10 cellular contexts compared by ENCODE assay signal in genomic region chr11:59857444-59858434, GRCh38. TPM values are rescaled to one million over a fixed set of nuclear protein-coding genes. Genes with fewer than 3 reads are reported as not detected.
DNase-seq lines count a peak whose midpoint lies in the region; ATAC-seq and TF ChIP-seq lines count a peak whose summit lies in the region.
"Had no signal": no experiment of that assay in that cellular context is flagged by ENCODE, and none has a peak within 500 bp of the region (broad histone marks: within the 10 kb centered on the region; RNA-seq: fewer than 3 reads in every experiment).

No MANE protein-coding gene starts in this region.

- H3K79me2 ChIP-seq in neural progenitor cell (ENCODE audit: low read depth) = no peaks in the 10 kb centered on the region

- no peak overlapping the region for H3K27ac ChIP-seq in neural progenitor cell

- no peaks in the 10 kb centered on the region for H3K9me3 Mint-ChIP-seq in neural progenitor cell

- peak; percentile 6 for DNase-seq in stimulated activated CD4-positive, alpha-beta T cell treated with anti-CD3 and anti-CD28 coated beads, Interleukin-4, amount 100 ng/mL, for 24 hours
- no peak for DNase-seq in stimulated activated CD4-positive, alpha-beta T cell treated with anti-CD3 and anti-CD28 coated beads, Interleukin-12 subunit alpha, Interleukin-12 subunit beta, amount 100 ng/mL, for 4 hours
- DNase-seq in SW480 (ENCODE audit: low spot score) (peak; percentile 50), erythroblast (lab: John Stamatoyannopoulos, UW) (peak; percentile 33 to 61), neural progenitor cell (ENCODE audit: low spot score) (no peak), NCI-H345 (lab: John Stamatoyannopoulos, UW) (no peak)
- DNase-seq: amygdala, NCI-H1694 had no signal

- no peaks in the 10 kb centered on the region for H4K20me1 ChIP-seq in neural progenitor cell (ENCODE audit: low read depth)

- H3K4me3 Mint-ChIP-seq in neural progenitor cell = no peak overlapping the region

- no peak overlapping the region for H3K9ac ChIP-seq in neural progenitor cell

- no peaks in the 10 kb centered on the region for H3K36me3 Mint-ChIP-seq in neural progenitor cell

- ATAC-seq in HG03571 (IDR thresholded peaks at IDR 0.05; ENCODE audit: unreplicated experiment) = no peak
- ATAC-seq in HG02973 (IDR thresholded peaks at IDR 0.05; ENCODE audit: unreplicated experiment) = no peak

- no peaks in the 10 kb centered on the region for H3K36me3 ChIP-seq in neural progenitor cell

- H3K27me3 Mint-ChIP-seq in neural progenitor cell (ENCODE audit: insufficient read depth, low read depth) = no peaks in the 10 kb centered on the region

- H3K4me1 Mint-ChIP-seq in neural progenitor cell = no peaks in the 10 kb centered on the region

- H3K4me1 ChIP-seq in neural progenitor cell = no peaks in the 10 kb centered on the region

- H3K4me3 ChIP-seq in neural progenitor cell = no peak overlapping the region

- H3K9me3 ChIP-seq in neural progenitor cell (ENCODE audit: low read depth) = no peaks in the 10 kb centered on the region

- H3F3A ChIP-seq in neural progenitor cell (ENCODE audit: low read depth) = no peaks in the 10 kb centered on the region

- H3K27me3 ChIP-seq in neural progenitor cell = no peaks in the 10 kb centered on the region

- no peak for TF ChIP-seq CTCF in neural progenitor cell (IDR thresholded peaks at IDR 0.05)

- no peak overlapping the region for H3K27ac Mint-ChIP-seq in neural progenitor cell

- TF ChIP-seq POLR2A in erythroblast (IDR thresholded peaks at IDR 0.05; ENCODE audit: low read length) = no peak

- no peak overlapping the region for H3K4me2 ChIP-seq in neural progenitor cell

- no peak overlapping the region for H2AFZ ChIP-seq in neural progenitor cell (replicated peaks)

RNA-seq across cellular contexts. Expression of gene TCN1, which starts 8.5 kb away (rescaled TPM):
- not detected in 2 replicates for total RNA-seq in neural progenitor cell (ENCODE audit: low replicate concordance)

RNA-seq across cellular contexts. Expression of gene CBLIF, which starts 12.4 kb away (rescaled TPM):
- not detected in 2 replicates for total RNA-seq in neural progenitor cell (ENCODE audit: low replicate concordance)

RNA-seq across cellular contexts. Expression of gene OOSP3, which starts 20.8 kb away (rescaled TPM):
- not detected in 2 replicates for total RNA-seq in neural progenitor cell (ENCODE audit: low replicate concordance)

RNA-seq across cellular contexts. Expression of gene MRPL16, which starts 47.2 kb away (rescaled TPM):
- 42.3 and 49.8 TPM in 2 replicates for total RNA-seq in neural progenitor cell (ENCODE audit: low replicate concordance)

Comparison
In these comparisons a context has a peak if more than half of its experiments do, and no peak if none do; other contexts are left out.
1. DNase-seq: peak in stimulated activated CD4-positive, alpha-beta T cell treated with anti-CD3 and anti-CD28 coated beads, Interleukin-4, amount 100 ng/mL, for 24 hours (single experiment), SW480 (single experiment) and erythroblast (2 of 2); none in stimulated activated CD4-positive, alpha-beta T cell treated with anti-CD3 and anti-CD28 coated beads, Interleukin-12 subunit alpha, Interleukin-12 subunit beta, amount 100 ng/mL, for 4 hours (single experiment), neural progenitor cell (single experiment) and NCI-H345 (single experiment).